Comparison of ENCODE assay signal across 1 cellular context in the genomic region with DNA sequence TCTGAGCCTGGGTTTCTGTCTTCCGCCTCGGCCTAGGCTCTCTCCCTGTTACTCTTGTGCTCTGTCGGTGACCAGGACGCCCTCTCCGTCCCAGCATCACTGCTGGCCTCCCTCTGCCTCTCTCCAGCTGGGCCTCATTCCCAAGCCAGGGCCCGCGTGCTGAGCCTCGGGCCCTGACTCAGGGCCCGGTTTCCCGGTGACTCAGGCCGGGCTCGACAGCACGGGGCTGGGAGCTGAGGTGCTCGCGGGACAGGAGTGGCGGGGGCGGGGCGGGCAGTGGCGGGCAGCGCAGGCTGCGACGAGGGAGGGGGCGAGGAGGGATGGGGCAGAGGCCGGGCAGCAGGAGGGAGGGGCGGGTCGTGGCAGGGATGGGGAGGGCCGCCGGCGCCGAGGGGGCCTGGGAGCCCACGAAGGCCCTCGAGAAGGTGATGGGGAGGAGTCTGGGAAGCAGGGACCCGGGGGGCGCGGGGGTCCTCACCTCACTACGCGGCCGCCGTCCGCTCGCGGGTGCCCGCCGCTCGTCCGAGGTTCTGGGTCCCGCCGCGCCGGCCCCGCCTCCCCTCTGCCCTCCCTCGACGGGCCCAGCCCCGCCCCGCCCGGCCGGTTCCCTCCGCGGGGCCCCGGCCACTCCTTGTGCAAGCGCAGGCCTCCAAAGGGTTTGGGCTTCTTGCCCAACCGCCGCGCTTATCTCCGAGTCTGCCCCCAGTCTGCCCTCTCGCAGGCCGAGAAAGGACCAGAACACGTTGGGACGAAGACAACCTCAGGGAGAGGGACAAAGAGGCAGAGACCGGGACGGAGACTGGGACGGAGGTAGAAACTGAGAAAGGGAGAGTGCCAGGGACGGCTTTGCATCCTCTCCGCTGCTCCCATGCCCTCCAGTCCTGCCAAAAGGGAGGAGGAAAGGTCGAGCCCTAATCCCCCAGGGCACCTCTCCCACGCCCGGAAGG.
TF ChIP-seq lines count a peak whose summit lies in the region.

A gene with protein sequence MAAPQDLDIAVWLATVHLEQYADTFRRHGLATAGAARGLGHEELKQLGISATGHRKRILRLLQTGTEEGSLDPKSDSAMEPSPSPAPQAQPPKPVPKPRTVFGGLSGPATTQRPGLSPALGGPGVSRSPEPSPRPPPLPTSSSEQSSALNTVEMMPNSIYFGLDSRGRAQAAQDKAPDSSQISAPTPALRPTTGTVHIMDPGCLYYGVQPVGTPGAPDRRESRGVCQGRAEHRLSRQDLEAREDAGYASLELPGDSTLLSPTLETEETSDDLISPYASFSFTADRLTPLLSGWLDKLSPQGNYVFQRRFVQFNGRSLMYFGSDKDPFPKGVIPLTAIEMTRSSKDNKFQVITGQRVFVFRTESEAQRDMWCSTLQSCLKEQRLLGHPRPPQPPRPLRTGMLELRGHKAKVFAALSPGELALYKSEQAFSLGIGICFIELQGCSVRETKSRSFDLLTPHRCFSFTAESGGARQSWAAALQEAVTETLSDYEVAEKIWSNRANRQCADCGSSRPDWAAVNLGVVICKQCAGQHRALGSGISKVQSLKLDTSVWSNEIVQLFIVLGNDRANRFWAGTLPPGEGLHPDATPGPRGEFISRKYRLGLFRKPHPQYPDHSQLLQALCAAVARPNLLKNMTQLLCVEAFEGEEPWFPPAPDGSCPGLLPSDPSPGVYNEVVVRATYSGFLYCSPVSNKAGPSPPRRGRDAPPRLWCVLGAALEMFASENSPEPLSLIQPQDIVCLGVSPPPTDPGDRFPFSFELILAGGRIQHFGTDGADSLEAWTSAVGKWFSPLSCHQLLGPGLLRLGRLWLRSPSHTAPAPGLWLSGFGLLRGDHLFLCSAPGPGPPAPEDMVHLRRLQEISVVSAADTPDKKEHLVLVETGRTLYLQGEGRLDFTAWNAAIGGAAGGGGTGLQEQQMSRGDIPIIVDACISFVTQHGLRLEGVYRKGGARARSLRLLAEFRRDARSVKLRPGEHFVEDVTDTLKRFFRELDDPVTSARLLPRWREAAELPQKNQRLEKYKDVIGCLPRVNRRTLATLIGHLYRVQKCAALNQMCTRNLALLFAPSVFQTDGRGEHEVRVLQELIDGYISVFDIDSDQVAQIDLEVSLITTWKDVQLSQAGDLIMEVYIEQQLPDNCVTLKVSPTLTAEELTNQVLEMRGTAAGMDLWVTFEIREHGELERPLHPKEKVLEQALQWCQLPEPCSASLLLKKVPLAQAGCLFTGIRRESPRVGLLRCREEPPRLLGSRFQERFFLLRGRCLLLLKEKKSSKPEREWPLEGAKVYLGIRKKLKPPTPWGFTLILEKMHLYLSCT (N-terminal part only) (minus strand): TSS at position 536 of the 947 bp plus-strand sequence. CDS start 1,744 bp downstream, outside the sequence.

TF ChIP-seq in IMR-90, 13 proteins besides CTCF, POLR2A, EP300 and RAD21:
- no peak for TF ChIP-seq CHD1 (IDR thresholded peaks at IDR 0.05; ENCODE audit: low read depth, low read length)
- TF ChIP-seq, protein P1, sequence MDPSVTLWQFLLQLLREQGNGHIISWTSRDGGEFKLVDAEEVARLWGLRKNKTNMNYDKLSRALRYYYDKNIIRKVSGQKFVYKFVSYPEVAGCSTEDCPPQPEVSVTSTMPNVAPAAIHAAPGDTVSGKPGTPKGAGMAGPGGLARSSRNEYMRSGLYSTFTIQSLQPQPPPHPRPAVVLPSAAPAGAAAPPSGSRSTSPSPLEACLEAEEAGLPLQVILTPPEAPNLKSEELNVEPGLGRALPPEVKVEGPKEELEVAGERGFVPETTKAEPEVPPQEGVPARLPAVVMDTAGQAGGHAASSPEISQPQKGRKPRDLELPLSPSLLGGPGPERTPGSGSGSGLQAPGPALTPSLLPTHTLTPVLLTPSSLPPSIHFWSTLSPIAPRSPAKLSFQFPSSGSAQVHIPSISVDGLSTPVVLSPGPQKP (IDR thresholded peaks at IDR 0.05; ENCODE audit: borderline replicate concordance, low read depth, low read length) = no peak
- peak; percentile 90 for TF ChIP-seq CEBPB (IDR thresholded peaks at IDR 0.05; ENCODE audit: low read depth, low read length)
- TF ChIP-seq NFE2L2 (IDR thresholded peaks at IDR 0.05; ENCODE audit: low read depth, low read length) = peak; percentile 10; the same call in 1 of the 2 replicates
- TF ChIP-seq MXI1 (IDR thresholded peaks at IDR 0.05; ENCODE audit: borderline replicate concordance, low read depth, low read length) = no peak
- TF ChIP-seq FOS (IDR thresholded peaks at IDR 0.05; ENCODE audit: low read depth, low read length) = peak; percentile 84
- no peak for TF ChIP-seq RFX5 (IDR thresholded peaks at IDR 0.05; ENCODE audit: low read depth, low read length)
- TF ChIP-seq RCOR1 (IDR thresholded peaks at IDR 0.05; ENCODE audit: insufficient replicate concordance, low read length) = no peak
- TF ChIP-seq, protein P2, sequence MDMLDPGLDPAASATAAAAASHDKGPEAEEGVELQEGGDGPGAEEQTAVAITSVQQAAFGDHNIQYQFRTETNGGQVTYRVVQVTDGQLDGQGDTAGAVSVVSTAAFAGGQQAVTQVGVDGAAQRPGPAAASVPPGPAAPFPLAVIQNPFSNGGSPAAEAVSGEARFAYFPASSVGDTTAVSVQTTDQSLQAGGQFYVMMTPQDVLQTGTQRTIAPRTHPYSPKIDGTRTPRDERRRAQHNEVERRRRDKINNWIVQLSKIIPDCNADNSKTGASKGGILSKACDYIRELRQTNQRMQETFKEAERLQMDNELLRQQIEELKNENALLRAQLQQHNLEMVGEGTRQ (IDR thresholded peaks at IDR 0.05; ENCODE audit: low read depth, low read length) = peak; percentile 66
- TF ChIP-seq MAZ (IDR thresholded peaks at IDR 0.05; ENCODE audit: borderline replicate concordance, low read depth, low read length) = peak; percentile 90
- TF ChIP-seq BHLHE40 (IDR thresholded peaks at IDR 0.05; ENCODE audit: low read depth, low read length) = peak; percentile 77
- no peak for TF ChIP-seq SMC3 (IDR thresholded peaks at IDR 0.05; ENCODE audit: low read depth, low read length)
- TF ChIP-seq MAFK (IDR thresholded peaks at IDR 0.05; ENCODE audit: low read depth, low read length) = no peak
